ENCODE assay signal across 25 cellular contexts in the genomic region with DNA sequence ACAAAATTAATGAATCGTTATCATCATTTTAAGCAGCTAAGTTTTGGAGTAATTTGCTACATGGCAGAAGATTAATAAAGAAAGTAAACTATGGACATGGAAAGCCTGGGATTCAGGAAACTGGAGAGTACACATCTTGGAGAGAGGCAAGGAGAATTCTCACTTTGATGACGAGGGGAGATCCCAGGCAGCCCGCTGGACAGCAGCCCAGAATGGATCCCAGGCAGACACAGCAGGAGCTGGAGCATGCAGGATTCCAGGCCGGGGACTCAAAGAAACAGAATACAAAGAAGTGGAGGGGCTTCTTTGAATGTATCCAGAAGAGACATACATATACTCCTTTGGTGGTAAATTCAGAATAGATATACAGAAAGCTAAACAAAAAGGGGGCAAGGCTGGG.
DNase-seq lines count a peak whose midpoint lies in the region; ATAC-seq and TF ChIP-seq lines count a peak whose summit lies in the region.
"Had no signal": no experiment of that assay in that cellular context is flagged by ENCODE, and none has a peak within 500 bp of the region (broad histone marks: within the 10 kb centered on the region; RNA-seq: fewer than 3 reads in every experiment).

No MANE protein-coding gene starts in this region.

- no peaks in the 10 kb centered on the region for H3K9me2 ChIP-seq in Karpas-422 (replicated peaks; ENCODE audit: insufficient read depth, low read length)

- no peak overlapping the region for H3K9ac ChIP-seq in neural progenitor cell
- no peak overlapping the region for H3K9ac ChIP-seq in Karpas-422 (ENCODE audit: low read length)
- H3K9ac ChIP-seq: BLaER1 treated with 17β-estradiol and CSF1 and Interleukin-3, amounts not matched to agents 10 nM and 100 nM had no signal

- peaks cover 19% of the 10 kb centered on the region for H3K27me3 Mint-ChIP-seq in neural progenitor cell (ENCODE audit: insufficient read depth, low read depth)
- H3K27me3 Mint-ChIP-seq: CD4-positive, alpha-beta T cell had no signal

- H3F3A ChIP-seq in neural progenitor cell (ENCODE audit: low read depth): peaks cover 18% of the 10 kb centered on the region

- DNase-seq in left kidney (ENCODE audit: low read depth, low spot score) (peak; percentile 24), neural progenitor cell (ENCODE audit: low spot score) (no peak), Karpas-422 (no peak)
- no peak for DNase-seq in stimulated activated CD4-positive, alpha-beta T cell treated with anti-CD3 and anti-CD28 coated beads, Interleukin-12 subunit alpha, Interleukin-12 subunit beta, amount 100 ng/mL, for 4 hours
- DNase-seq: 8988T; ACHN; AML-193; BE2C; CD4-positive, alpha-beta T cell; CD8-positive, alpha-beta memory T cell; DMS 273 treated with DMSO at 0.1 percent for 48 hours; DMS79; EL; GDM1; H9; HFFc6 had no signal

- H3K4me1 Mint-ChIP-seq in neural progenitor cell: peaks cover 32% of the 10 kb centered on the region

- H3K4me3 ChIP-seq in HEK293 (ENCODE audit: low read depth, low read length) (no peak overlapping the region), neural progenitor cell (no peak overlapping the region), Karpas-422 (ENCODE audit: low read length) (no peak overlapping the region)
- H3K4me3 ChIP-seq: A549; BLaER1 treated with 17β-estradiol and CSF1 and Interleukin-3, amounts not matched to agents 10 nM and 100 nM; GM12878; GM23338 had no signal

- no peak overlapping the region for H3K4me3 Mint-ChIP-seq in neural progenitor cell
- H3K4me3 Mint-ChIP-seq: CD14-positive monocyte; CD4-positive, alpha-beta T cell; CD8-positive, alpha-beta memory T cell; GM23338; H9; HFFc6 had no signal

- H3K27me3 ChIP-seq in neural progenitor cell (no peaks in the 10 kb centered on the region), Karpas-422 (ENCODE audit: low read length) (no peaks in the 10 kb centered on the region)
- H3K27me3 ChIP-seq: BE2C had no signal

- H4K20me1 ChIP-seq in neural progenitor cell (ENCODE audit: low read depth) (no peaks in the 10 kb centered on the region), Karpas-422 (ENCODE audit: insufficient read depth, low read depth, low read length) (no peaks in the 10 kb centered on the region)
- H4K20me1 ChIP-seq: BLaER1 treated with 17β-estradiol and CSF1 and Interleukin-3, amounts not matched to agents 10 nM and 100 nM had no signal

- POLR2A ChIA-PET in HEK293 (lab: Yijun Ruan, JAX): no interaction called here

- no peaks in the 10 kb centered on the region for H3K79me2 ChIP-seq in neural progenitor cell (ENCODE audit: low read depth)
- no peaks in the 10 kb centered on the region for H3K79me2 ChIP-seq in Karpas-422 (ENCODE audit: low read length)

- no peaks in the 10 kb centered on the region for H3K9me3 ChIP-seq in HEK293 (ENCODE audit: control insufficient read depth, insufficient read depth, low read depth, low read length)
- H3K9me3 ChIP-seq in neural progenitor cell (ENCODE audit: low read depth): no peaks in the 10 kb centered on the region
- no peaks in the 10 kb centered on the region for H3K9me3 ChIP-seq in Karpas-422 (ENCODE audit: low read length)
- H3K9me3 ChIP-seq: A549, BE2C had no signal

- CTCF ChIA-PET in HEK293 (lab: Yijun Ruan, JAX): no interaction called here

- H3K27ac Mint-ChIP-seq in neural progenitor cell: peak overlapping the region; percentile 21
- H3K27ac Mint-ChIP-seq: CD14-positive monocyte; CD4-positive, alpha-beta T cell; CD8-positive, alpha-beta memory T cell; GM23338; H9; HFFc6 had no signal

- H3K36me3 Mint-ChIP-seq in neural progenitor cell: peaks cover 3% of the 10 kb centered on the region
- H3K36me3 Mint-ChIP-seq: CD14-positive monocyte; CD8-positive, alpha-beta memory T cell had no signal

- H3K4me2 ChIP-seq in neural progenitor cell (no peak overlapping the region), Karpas-422 (ENCODE audit: low read depth, low read length, poor library complexity, severe bottlenecking) (no peak overlapping the region)
- H3K4me2 ChIP-seq: A549; BLaER1 treated with 17β-estradiol and CSF1 and Interleukin-3, amounts not matched to agents 10 nM and 100 nM; GM23338 had no signal

- no peak for ATAC-seq in GM21576 (IDR thresholded peaks at IDR 0.05; ENCODE audit: unreplicated experiment)
- ATAC-seq: A549, GM12878, GM23338, HCT116 had no signal

- H3K9me3 Mint-ChIP-seq in neural progenitor cell: peaks cover 30% of the 10 kb centered on the region
- H3K9me3 Mint-ChIP-seq: CD4-positive, alpha-beta T cell; HFFc6 had no signal

- H3K27ac ChIP-seq in HEK293 (ENCODE audit: extremely low read depth, low read depth, low read length) (no peak overlapping the region), neural progenitor cell (no peak overlapping the region), Karpas-422 (ENCODE audit: low read length) (no peak overlapping the region)
- H3K27ac ChIP-seq: A549; BLaER1 treated with 17β-estradiol and CSF1 and Interleukin-3, amounts not matched to agents 10 nM and 100 nM had no signal

- no peak for TF ChIP-seq CTCF in HEK293 (tag by site-specific recombination; IDR thresholded peaks at IDR 0.05)
- TF ChIP-seq CTCF in neural progenitor cell (IDR thresholded peaks at IDR 0.05): no peak

- H3K4me1 ChIP-seq in HEK293 (ENCODE audit: control insufficient read depth, insufficient read depth, low read length) (no peaks in the 10 kb centered on the region), neural progenitor cell (peaks cover 28% of the 10 kb centered on the region), Karpas-422 (ENCODE audit: low read length) (peaks cover 10% of the 10 kb centered on the region)
- H3K4me1 ChIP-seq: A549 had no signal

- H2AFZ ChIP-seq in neural progenitor cell (replicated peaks) (no peak overlapping the region), Karpas-422 (ENCODE audit: low read length) (no peak overlapping the region)
- H2AFZ ChIP-seq: GM23338 had no signal

- H3K36me3 ChIP-seq in HEK293 (ENCODE audit: control insufficient read depth in 2 of 2, insufficient read depth in 1 of 2, low read length in 2 of 2): no peaks in the 10 kb centered on the region
- H3K36me3 ChIP-seq in neural progenitor cell: no peaks in the 10 kb centered on the region
- no peaks in the 10 kb centered on the region for H3K36me3 ChIP-seq in Karpas-422 (ENCODE audit: insufficient read depth, low read length)
- H3K36me3 ChIP-seq: BE2C; BLaER1 treated with 17β-estradiol and CSF1 and Interleukin-3, amounts not matched to agents 10 nM and 100 nM had no signal

TF ChIP-seq in HEK293, 187 proteins besides CTCF, POLR2A, EP300 and RAD21 (continues in another document):
- TF ChIP-seq GLI4 (tag by site-specific recombination; IDR thresholded peaks at IDR 0.05) (no peak), ZNF621 (tag by site-specific recombination; IDR thresholded peaks at IDR 0.05) (no peak)
- TF ChIP-seq, protein P1, sequence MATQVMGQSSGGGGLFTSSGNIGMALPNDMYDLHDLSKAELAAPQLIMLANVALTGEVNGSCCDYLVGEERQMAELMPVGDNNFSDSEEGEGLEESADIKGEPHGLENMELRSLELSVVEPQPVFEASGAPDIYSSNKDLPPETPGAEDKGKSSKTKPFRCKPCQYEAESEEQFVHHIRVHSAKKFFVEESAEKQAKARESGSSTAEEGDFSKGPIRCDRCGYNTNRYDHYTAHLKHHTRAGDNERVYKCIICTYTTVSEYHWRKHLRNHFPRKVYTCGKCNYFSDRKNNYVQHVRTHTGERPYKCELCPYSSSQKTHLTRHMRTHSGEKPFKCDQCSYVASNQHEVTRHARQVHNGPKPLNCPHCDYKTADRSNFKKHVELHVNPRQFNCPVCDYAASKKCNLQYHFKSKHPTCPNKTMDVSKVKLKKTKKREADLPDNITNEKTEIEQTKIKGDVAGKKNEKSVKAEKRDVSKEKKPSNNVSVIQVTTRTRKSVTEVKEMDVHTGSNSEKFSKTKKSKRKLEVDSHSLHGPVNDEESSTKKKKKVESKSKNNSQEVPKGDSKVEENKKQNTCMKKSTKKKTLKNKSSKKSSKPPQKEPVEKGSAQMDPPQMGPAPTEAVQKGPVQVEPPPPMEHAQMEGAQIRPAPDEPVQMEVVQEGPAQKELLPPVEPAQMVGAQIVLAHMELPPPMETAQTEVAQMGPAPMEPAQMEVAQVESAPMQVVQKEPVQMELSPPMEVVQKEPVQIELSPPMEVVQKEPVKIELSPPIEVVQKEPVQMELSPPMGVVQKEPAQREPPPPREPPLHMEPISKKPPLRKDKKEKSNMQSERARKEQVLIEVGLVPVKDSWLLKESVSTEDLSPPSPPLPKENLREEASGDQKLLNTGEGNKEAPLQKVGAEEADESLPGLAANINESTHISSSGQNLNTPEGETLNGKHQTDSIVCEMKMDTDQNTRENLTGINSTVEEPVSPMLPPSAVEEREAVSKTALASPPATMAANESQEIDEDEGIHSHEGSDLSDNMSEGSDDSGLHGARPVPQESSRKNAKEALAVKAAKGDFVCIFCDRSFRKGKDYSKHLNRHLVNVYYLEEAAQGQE (tag by site-specific recombination; IDR thresholded peaks at IDR 0.05): peak; percentile 58; the same call in 1 of the 2 replicates

TF ChIP-seq in PFSK-1, 5 proteins besides CTCF, POLR2A, EP300 and RAD21:
- no peak for TF ChIP-seq SIN3A (IDR thresholded peaks at IDR 0.05; ENCODE audit: borderline replicate concordance, insufficient read depth, low read length)
- TF ChIP-seq, protein P1 (IDR thresholded peaks at IDR 0.05; ENCODE audit: insufficient read depth in 1 of 2, low read depth in 2 of 2, low read length in 2 of 2): peak; percentile 67 to 78; a peak in 3 of 4 replicates
